ENCODE assay signal across 30 cellular contexts in the genomic region with DNA sequence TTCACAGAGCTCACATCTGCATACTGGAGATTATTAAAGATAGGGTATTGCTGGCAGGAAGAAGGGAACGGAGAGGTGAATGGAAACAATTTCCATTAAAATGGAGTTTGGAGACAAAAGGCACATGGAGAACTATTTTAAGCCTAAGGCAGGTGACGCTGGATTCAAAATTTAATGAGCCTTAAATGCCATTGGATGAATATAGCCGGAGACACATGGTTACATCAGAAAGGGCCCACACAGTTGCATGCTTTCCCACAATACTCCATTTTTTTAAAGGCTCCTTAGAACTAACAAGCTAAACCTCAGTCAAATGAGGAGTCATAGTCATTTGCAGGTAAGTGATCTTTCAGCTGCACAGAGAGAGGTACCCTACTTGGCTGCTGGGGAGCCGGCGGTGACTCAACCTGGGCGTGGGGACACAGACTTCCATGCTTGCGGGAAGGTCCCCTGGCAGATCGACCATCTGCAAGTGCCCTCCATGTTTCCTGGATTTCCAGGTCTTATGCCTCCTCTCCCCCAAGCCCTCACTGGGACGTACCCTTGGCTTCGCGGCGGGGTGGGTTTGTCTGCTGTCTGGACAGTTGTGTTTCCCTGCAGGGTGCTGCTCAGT.
DNase-seq lines count a peak whose midpoint lies in the region; ATAC-seq and TF ChIP-seq lines count a peak whose summit lies in the region.
"Had no signal": no experiment of that assay in that cellular context is flagged by ENCODE, and none has a peak within 500 bp of the region (broad histone marks: within the 10 kb centered on the region; RNA-seq: fewer than 3 reads in every experiment).

No MANE protein-coding gene starts in this region.

- DNase-seq in HCT116 (ENCODE audit: low read depth, low spot score) (no peak), Panc1 (ENCODE audit: low read depth, low spot score) (no peak), endodermal cell (no peak), neural progenitor cell (ENCODE audit: low spot score) (no peak), HK-2 (ENCODE audit: unreplicated experiment) (no peak), OCI-M1 (lab: John Stamatoyannopoulos, UW) (no peak), NCI-H2196 (lab: John Stamatoyannopoulos, UW; ENCODE audit: unreplicated experiment) (no peak)
- DNase-seq: activated CD4-positive, alpha-beta T cell treated with anti-CD3 and anti-CD28 coated beads, Interleukin-2, amount 10 ng/mL, durations not matched to agents 24 days and 14 days; activated gamma-delta T cell treated with Interleukin-2 at 50 U/mL for 16 hours; activated T-cell treated with anti-CD3 and anti-CD28 coated beads, Interleukin-2, amount 50 U/mL, for 24 hours; brain microvascular endothelial cell; colonic mucosa; DND-41; effector memory CD8-positive, alpha-beta T cell; KBM-7; mesenchymal stem cell; NCI-H1436; NCI-H2081 treated with DMSO at 0.1 percent for 48 hours; NCI-H345; SHP77 treated with DMSO at 0.1 percent for 48 hours; stimulated activated CD4-positive, alpha-beta T cell treated with anti-CD3 and anti-CD28 coated beads, Interleukin-15, amount 100 ng/mL, for 24 hours; stimulated activated naive B cell treated with anti-CD40 and anti-IgM and Interleukin-4, amounts not matched to agents 10 μg/mL and 1 μg/mL and 100 μg/mL, for 72 hours; testis; WERI-Rb-1 had no signal

- H3K36me3 Mint-ChIP-seq in endodermal cell (ENCODE audit: low read depth) (no peaks in the 10 kb centered on the region), neural progenitor cell (no peaks in the 10 kb centered on the region)
- H3K36me3 Mint-ChIP-seq: stimulated activated naive B cell treated with anti-CD40 and anti-IgM and Interleukin-4, amounts not matched to agents 10 μg/mL and 1 μg/mL and 100 μg/mL, for 72 hours had no signal

- H3K4me1 Mint-ChIP-seq in endodermal cell = peaks cover 20% of the 10 kb centered on the region
- peaks cover 65% of the 10 kb centered on the region for H3K4me1 Mint-ChIP-seq in neural progenitor cell
- H3K4me1 Mint-ChIP-seq: activated CD4-positive, alpha-beta T cell treated with anti-CD3 and anti-CD28 coated beads, Interleukin-2, amount 10 ng/mL, durations not matched to agents 24 days and 14 days had no signal

- H3K9me2 ChIP-seq in HCT116 (ENCODE audit: insufficient read depth) = no peaks in the 10 kb centered on the region

- no peaks in the 10 kb centered on the region for H3K36me3 ChIP-seq in HCT116 (ENCODE audit: control insufficient read depth in 1 of 2, insufficient read depth in 2 of 2, low read length in 2 of 2)
- no peaks in the 10 kb centered on the region for H3K36me3 ChIP-seq in Panc1 (ENCODE audit: control insufficient read depth, insufficient read depth, low read length)
- no peaks in the 10 kb centered on the region for H3K36me3 ChIP-seq in endodermal cell (ENCODE audit: control insufficient read depth, insufficient read depth, low read length)
- no peaks in the 10 kb centered on the region for H3K36me3 ChIP-seq in neural progenitor cell
- H3K36me3 ChIP-seq: brain microvascular endothelial cell, colonic mucosa, gastroesophageal sphincter, neutrophil, WERI-Rb-1 had no signal

- no peaks in the 10 kb centered on the region for H3K27me3 Mint-ChIP-seq in endodermal cell (ENCODE audit: insufficient read depth)
- peaks cover 23% of the 10 kb centered on the region for H3K27me3 Mint-ChIP-seq in neural progenitor cell (ENCODE audit: insufficient read depth, low read depth)
- H3K27me3 Mint-ChIP-seq: activated CD4-positive, alpha-beta T cell treated with anti-CD3 and anti-CD28 coated beads, Interleukin-2, amount 10 ng/mL, durations not matched to agents 24 days and 14 days had no signal

- TF ChIP-seq CTCF in HCT116 (IDR thresholded peaks at IDR 0.05 in 2 of 3, conservative IDR thresholded peaks at IDR 0.05 in 1 of 3; ENCODE audit: borderline replicate concordance in 1 of 3, insufficient read depth in 1 of 3, low read depth in 2 of 3, low read length in 2 of 3) (no peak), Panc1 (IDR thresholded peaks at IDR 0.05) (no peak), endodermal cell (conservative IDR thresholded peaks at IDR 0.05) (no peak), neural progenitor cell (IDR thresholded peaks at IDR 0.05) (no peak)

- H3K9ac ChIP-seq in HCT116 (ENCODE audit: low read length) (no peak overlapping the region), endodermal cell (ENCODE audit: extremely low read depth, low read length, poor library complexity, severe bottlenecking) (no peak overlapping the region), neural progenitor cell (no peak overlapping the region)
- H3K9ac ChIP-seq: GM23248 had no signal

- peak; percentile 40 for ATAC-seq in HCT116
- ATAC-seq in Panc1 = peak; percentile 60
- ATAC-seq: effector memory CD8-positive, alpha-beta T cell; gastroesophageal sphincter; left lobe of liver; stimulated activated naive B cell treated with anti-CD40 and anti-IgM and Interleukin-4, amounts not matched to agents 10 μg/mL and 1 μg/mL and 100 μg/mL, for 72 hours had no signal

- H3K9me3 ChIP-seq in HCT116 (ENCODE audit: control insufficient read depth in 1 of 2, insufficient read depth in 1 of 2, low read depth in 1 of 2, low read length in 2 of 2) (no peaks in the 10 kb centered on the region), Panc1 (ENCODE audit: control insufficient read depth, insufficient read depth, low read depth, low read length) (no peaks in the 10 kb centered on the region), endodermal cell (ENCODE audit: control insufficient read depth, low read length) (no peaks in the 10 kb centered on the region), neural progenitor cell (ENCODE audit: low read depth) (no peaks in the 10 kb centered on the region)
- H3K9me3 ChIP-seq: colonic mucosa, gastroesophageal sphincter, neutrophil, testis had no signal

- CTCF ChIA-PET in HCT116 (lab: Charles Lee) = no interaction called here
- CTCF ChIA-PET in Panc1 (lab: Charles Lee) = no interaction called here

- WGBS in endodermal cell (ENCODE audit: insufficient coverage in 1 of 2, insufficient read length in 1 of 2), 2 experiments = 87 to 88% methylated on average over 7 to 12 of the region's 12 CpGs

- H3K27ac ChIP-seq in HCT116 (ENCODE audit: low read depth, low read length) = no peak overlapping the region
- no peak overlapping the region for H3K27ac ChIP-seq in Panc1 (ENCODE audit: low read length)
- peak overlapping the region; percentile 26 for H3K27ac ChIP-seq in endodermal cell (ENCODE audit: low read depth, low read length)
- H3K27ac ChIP-seq in neural progenitor cell = no peak overlapping the region
- H3K27ac ChIP-seq: brain microvascular endothelial cell, C4-2B, colonic mucosa, gastroesophageal sphincter, GM23248, hepatocyte, neutrophil, testis, WERI-Rb-1 had no signal

- BruUV-seq in HCT116 (replicated peaks; lab: Mats Ljungman, UMichigan) = no TSS peak
- BruUV-seq in Panc1 (replicated peaks; lab: Mats Ljungman, UMichigan) = no TSS peak

- intact Hi-C loops in HCT116 (cut with micrococcal nuclease) = no loop called here
- intact Hi-C loops in Panc1 (cut with micrococcal nuclease; ENCODE audit: unreplicated experiment) = no loop called here

- RAD21 ChIA-PET in HCT116 (lab: Charles Lee; ENCODE audit: low non-redundant PET in 1 of 2, low total read pairs in 2 of 2, uncharacterized antibody in 2 of 2, unreplicated experiment in 2 of 2) = no interaction called here

- in situ Hi-C loops in Panc1 (cut with HindIII; ENCODE audit: low pct_unique_long_range_greater_than_20kb, low sequenced_read_pairs) = no loop called here

- no peaks in the 10 kb centered on the region for H3F3A ChIP-seq in neural progenitor cell (ENCODE audit: low read depth)

- no peak for TF ChIP-seq POLR2A in HCT116 (IDR thresholded peaks at IDR 0.05; ENCODE audit: borderline replicate concordance, extremely low read depth, insufficient read depth, insufficient read length)

- H3K9me3 Mint-ChIP-seq in endodermal cell (no peaks in the 10 kb centered on the region), neural progenitor cell (no peaks in the 10 kb centered on the region)
- H3K9me3 Mint-ChIP-seq: activated CD4-positive, alpha-beta T cell treated with anti-CD3 and anti-CD28 coated beads, Interleukin-2, amount 10 ng/mL, durations not matched to agents 24 days and 14 days; activated T-cell treated with anti-CD3 and anti-CD28 coated beads, Interleukin-2, amount 50 U/mL, for 24 hours had no signal

- no peak overlapping the region for H3K4me3 Mint-ChIP-seq in endodermal cell
- peak overlapping the region; percentile 6 for H3K4me3 Mint-ChIP-seq in neural progenitor cell
- H3K4me3 Mint-ChIP-seq: activated CD4-positive, alpha-beta T cell treated with anti-CD3 and anti-CD28 coated beads, Interleukin-2, amount 10 ng/mL, durations not matched to agents 24 days and 14 days; activated T-cell treated with anti-CD3 and anti-CD28 coated beads, Interleukin-2, amount 50 U/mL, for 24 hours; effector memory CD8-positive, alpha-beta T cell; stimulated activated naive B cell treated with anti-CD40 and anti-IgM and Interleukin-4, amounts not matched to agents 10 μg/mL and 1 μg/mL and 100 μg/mL, for 72 hours had no signal

- no peaks in the 10 kb centered on the region for H4K20me1 ChIP-seq in HCT116 (ENCODE audit: insufficient read depth)
- no peaks in the 10 kb centered on the region for H4K20me1 ChIP-seq in neural progenitor cell (ENCODE audit: low read depth)

- H2AFZ ChIP-seq in HCT116 (ENCODE audit: low read depth, low read length, poor library complexity, severe bottlenecking) (no peak overlapping the region), neural progenitor cell (replicated peaks) (no peak overlapping the region)
- H2AFZ ChIP-seq: GM23248, hepatocyte had no signal

- no peak overlapping the region for H3K27ac Mint-ChIP-seq in endodermal cell
- H3K27ac Mint-ChIP-seq in neural progenitor cell = no peak overlapping the region
- H3K27ac Mint-ChIP-seq: activated CD4-positive, alpha-beta T cell treated with anti-CD3 and anti-CD28 coated beads, Interleukin-2, amount 10 ng/mL, durations not matched to agents 24 days and 14 days; activated T-cell treated with anti-CD3 and anti-CD28 coated beads, Interleukin-2, amount 50 U/mL, for 24 hours; effector memory CD8-positive, alpha-beta T cell; stimulated activated naive B cell treated with anti-CD40 and anti-IgM and Interleukin-4, amounts not matched to agents 10 μg/mL and 1 μg/mL and 100 μg/mL, for 72 hours had no signal

- H3K4me1 ChIP-seq in HCT116 (ENCODE audit: control insufficient read depth in 1 of 2, insufficient read depth in 2 of 2, low read length in 2 of 2) = peaks cover 10 to 24% of the 10 kb centered on the region in 2 experiments
- peaks cover 15% of the 10 kb centered on the region for H3K4me1 ChIP-seq in Panc1 (ENCODE audit: control insufficient read depth, insufficient read depth, low read length)
- peaks cover 4% of the 10 kb centered on the region for H3K4me1 ChIP-seq in endodermal cell (ENCODE audit: control insufficient read depth, insufficient read depth, low read length)
- peaks cover 29% of the 10 kb centered on the region for H3K4me1 ChIP-seq in neural progenitor cell
- H3K4me1 ChIP-seq: colonic mucosa, gastroesophageal sphincter, testis had no signal

- H3K4me2 ChIP-seq in HCT116 (ENCODE audit: low read length) = peak overlapping the region; percentile 53
- peak overlapping the region; percentile 4 for H3K4me2 ChIP-seq in neural progenitor cell
- H3K4me2 ChIP-seq: hepatocyte had no signal

- POLR2A ChIA-PET in HCT116 (lab: Charles Lee) (no interaction called here), Panc1 (lab: Charles Lee) (no interaction called here)

- no peaks in the 10 kb centered on the region for H3K79me2 ChIP-seq in HCT116 (ENCODE audit: insufficient read depth, low read length)
- H3K79me2 ChIP-seq in neural progenitor cell (ENCODE audit: low read depth) = no peaks in the 10 kb centered on the region
- H3K79me2 ChIP-seq: hepatocyte had no signal

- H3K4me3 ChIP-seq in HCT116 (replicated peaks in 1 of 2; ENCODE audit: low read depth in 1 of 2, low read length in 2 of 2) (no peak overlapping the region), Panc1 (ENCODE audit: low read depth in 2 of 2, low read length in 2 of 2) (0 out of 4 replicates have a peak overlapping the region, but pooled peaks of 1 of the 2 experiments have one; percentile 11), endodermal cell (ENCODE audit: low read length) (no peak overlapping the region), neural progenitor cell (no peak overlapping the region)
- H3K4me3 ChIP-seq: colonic mucosa, gastroesophageal sphincter, GM23248, hepatocyte, testis had no signal

- no peak for TF ChIP-seq RAD21 in HCT116 (IDR thresholded peaks at IDR 0.05; ENCODE audit: low read depth)

- peaks cover 6% of the 10 kb centered on the region for H3K27me3 ChIP-seq in HCT116 (ENCODE audit: insufficient read depth, low read length)
- no peaks in the 10 kb centered on the region for H3K27me3 ChIP-seq in Panc1 (ENCODE audit: control insufficient read depth, insufficient read depth, low read length)
- no peaks in the 10 kb centered on the region for H3K27me3 ChIP-seq in endodermal cell (ENCODE audit: control insufficient read depth, insufficient read depth, low read length, poor library complexity, severe bottlenecking)
- no peaks in the 10 kb centered on the region for H3K27me3 ChIP-seq in neural progenitor cell
- H3K27me3 ChIP-seq: brain microvascular endothelial cell, colonic mucosa, testis had no signal
